ENCODE assay signal across 1 cellular context in genomic region chr10:84497978-84498377, GRCh38.
A peak's percentile ranks its signal among the peaks of the same experiment; 100 is the strongest.
TF ChIP-seq lines count a peak whose summit lies in the region.

No MANE protein-coding gene starts in this region.

TF ChIP-seq in HepG2, 621 proteins besides CTCF, POLR2A, EP300 and RAD21 (continued from another document and continues in another):
- TF ChIP-seq, protein P1, sequence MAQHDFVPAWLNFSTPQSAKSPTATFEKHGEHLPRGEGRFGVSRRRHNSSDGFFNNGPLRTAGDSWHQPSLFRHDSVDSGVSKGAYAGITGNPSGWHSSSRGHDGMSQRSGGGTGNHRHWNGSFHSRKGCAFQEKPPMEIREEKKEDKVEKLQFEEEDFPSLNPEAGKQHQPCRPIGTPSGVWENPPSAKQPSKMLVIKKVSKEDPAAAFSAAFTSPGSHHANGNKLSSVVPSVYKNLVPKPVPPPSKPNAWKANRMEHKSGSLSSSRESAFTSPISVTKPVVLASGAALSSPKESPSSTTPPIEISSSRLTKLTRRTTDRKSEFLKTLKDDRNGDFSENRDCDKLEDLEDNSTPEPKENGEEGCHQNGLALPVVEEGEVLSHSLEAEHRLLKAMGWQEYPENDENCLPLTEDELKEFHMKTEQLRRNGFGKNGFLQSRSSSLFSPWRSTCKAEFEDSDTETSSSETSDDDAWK (CRISPR knock-in tag; IDR thresholded peaks at IDR 0.05): no peak
- no peak for TF ChIP-seq ZNF691 (CRISPR knock-in tag; IDR thresholded peaks at IDR 0.05; ENCODE audit: borderline replicate concordance, low read depth)
- TF ChIP-seq ZSCAN25 (CRISPR knock-in tag; IDR thresholded peaks at IDR 0.05): no peak
- TF ChIP-seq, protein P2, sequence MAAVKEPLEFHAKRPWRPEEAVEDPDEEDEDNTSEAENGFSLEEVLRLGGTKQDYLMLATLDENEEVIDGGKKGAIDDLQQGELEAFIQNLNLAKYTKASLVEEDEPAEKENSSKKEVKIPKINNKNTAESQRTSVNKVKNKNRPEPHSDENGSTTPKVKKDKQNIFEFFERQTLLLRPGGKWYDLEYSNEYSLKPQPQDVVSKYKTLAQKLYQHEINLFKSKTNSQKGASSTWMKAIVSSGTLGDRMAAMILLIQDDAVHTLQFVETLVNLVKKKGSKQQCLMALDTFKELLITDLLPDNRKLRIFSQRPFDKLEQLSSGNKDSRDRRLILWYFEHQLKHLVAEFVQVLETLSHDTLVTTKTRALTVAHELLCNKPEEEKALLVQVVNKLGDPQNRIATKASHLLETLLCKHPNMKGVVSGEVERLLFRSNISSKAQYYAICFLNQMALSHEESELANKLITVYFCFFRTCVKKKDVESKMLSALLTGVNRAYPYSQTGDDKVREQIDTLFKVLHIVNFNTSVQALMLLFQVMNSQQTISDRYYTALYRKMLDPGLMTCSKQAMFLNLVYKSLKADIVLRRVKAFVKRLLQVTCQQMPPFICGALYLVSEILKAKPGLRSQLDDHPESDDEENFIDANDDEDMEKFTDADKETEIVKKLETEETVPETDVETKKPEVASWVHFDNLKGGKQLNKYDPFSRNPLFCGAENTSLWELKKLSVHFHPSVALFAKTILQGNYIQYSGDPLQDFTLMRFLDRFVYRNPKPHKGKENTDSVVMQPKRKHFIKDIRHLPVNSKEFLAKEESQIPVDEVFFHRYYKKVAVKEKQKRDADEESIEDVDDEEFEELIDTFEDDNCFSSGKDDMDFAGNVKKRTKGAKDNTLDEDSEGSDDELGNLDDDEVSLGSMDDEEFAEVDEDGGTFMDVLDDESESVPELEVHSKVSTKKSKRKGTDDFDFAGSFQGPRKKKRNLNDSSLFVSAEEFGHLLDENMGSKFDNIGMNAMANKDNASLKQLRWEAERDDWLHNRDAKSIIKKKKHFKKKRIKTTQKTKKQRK (IDR thresholded peaks at IDR 0.05; ENCODE audit: low read length): no peak
- no peak for TF ChIP-seq TAF15 (IDR thresholded peaks at IDR 0.05; ENCODE audit: low read depth, low read length, poor library complexity, severe bottlenecking)
- no peak for TF ChIP-seq NKX3-1 (CRISPR knock-in tag; IDR thresholded peaks at IDR 0.05)
- TF ChIP-seq ZNF552 (CRISPR knock-in tag; IDR thresholded peaks at IDR 0.05; ENCODE audit: borderline replicate concordance): no peak
- TF ChIP-seq RFX3 (CRISPR knock-in tag; IDR thresholded peaks at IDR 0.05): no peak
- TF ChIP-seq ZNF747 (CRISPR knock-in tag; IDR thresholded peaks at IDR 0.05; ENCODE audit: borderline replicate concordance): no peak
- TF ChIP-seq, protein P3, sequence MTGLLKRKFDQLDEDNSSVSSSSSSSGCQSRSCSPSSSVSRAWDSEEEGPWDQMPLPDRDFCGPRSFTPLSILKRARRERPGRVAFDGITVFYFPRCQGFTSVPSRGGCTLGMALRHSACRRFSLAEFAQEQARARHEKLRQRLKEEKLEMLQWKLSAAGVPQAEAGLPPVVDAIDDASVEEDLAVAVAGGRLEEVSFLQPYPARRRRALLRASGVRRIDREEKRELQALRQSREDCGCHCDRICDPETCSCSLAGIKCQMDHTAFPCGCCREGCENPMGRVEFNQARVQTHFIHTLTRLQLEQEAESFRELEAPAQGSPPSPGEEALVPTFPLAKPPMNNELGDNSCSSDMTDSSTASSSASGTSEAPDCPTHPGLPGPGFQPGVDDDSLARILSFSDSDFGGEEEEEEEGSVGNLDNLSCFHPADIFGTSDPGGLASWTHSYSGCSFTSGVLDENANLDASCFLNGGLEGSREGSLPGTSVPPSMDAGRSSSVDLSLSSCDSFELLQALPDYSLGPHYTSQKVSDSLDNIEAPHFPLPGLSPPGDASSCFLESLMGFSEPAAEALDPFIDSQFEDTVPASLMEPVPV (CRISPR knock-in tag; IDR thresholded peaks at IDR 0.05): no peak
- no peak for TF ChIP-seq ZNF501 (CRISPR knock-in tag; IDR thresholded peaks at IDR 0.05)
- no peak for TF ChIP-seq CC2D1A (CRISPR knock-in tag; IDR thresholded peaks at IDR 0.05)
- TF ChIP-seq ZNF224 (CRISPR knock-in tag; IDR thresholded peaks at IDR 0.05): no peak
- no peak for TF ChIP-seq ZSCAN30 (CRISPR knock-in tag; IDR thresholded peaks at IDR 0.05)
- TF ChIP-seq ZNF572 (CRISPR knock-in tag; IDR thresholded peaks at IDR 0.05): no peak
- no peak for TF ChIP-seq ZNF382 (CRISPR knock-in tag; IDR thresholded peaks at IDR 0.05; ENCODE audit: borderline replicate concordance)
- TF ChIP-seq ZEB1 (IDR thresholded peaks at IDR 0.05; ENCODE audit: insufficient replicate concordance, low read depth): no peak
- no peak for TF ChIP-seq MEIS1 (CRISPR knock-in tag; IDR thresholded peaks at IDR 0.05; ENCODE audit: borderline replicate concordance)
- TF ChIP-seq AGO2 (optimal IDR thresholded peaks at IDR 0.05; ENCODE audit: low read depth, low read length): no peak
- peak; percentile 94 for TF ChIP-seq NCOA2 (CRISPR knock-in tag; IDR thresholded peaks at IDR 0.05)
- TF ChIP-seq ZNF292 (CRISPR knock-in tag; IDR thresholded peaks at IDR 0.05; ENCODE audit: borderline replicate concordance, low read depth): no peak
- peak; percentile 72 for TF ChIP-seq HNF4A (CRISPR knock-in tag; IDR thresholded peaks at IDR 0.05)
- no peak for TF ChIP-seq ZMAT5 (CRISPR knock-in tag; IDR thresholded peaks at IDR 0.05; ENCODE audit: borderline replicate concordance, low read depth)
- TF ChIP-seq ZNF17 (CRISPR knock-in tag; IDR thresholded peaks at IDR 0.05): no peak
- no peak for TF ChIP-seq SP5 (CRISPR knock-in tag; IDR thresholded peaks at IDR 0.05; ENCODE audit: borderline replicate concordance, low read depth)
- TF ChIP-seq FOXC1 (CRISPR knock-in tag; IDR thresholded peaks at IDR 0.05; ENCODE audit: borderline replicate concordance): no peak
- no peak for TF ChIP-seq ZNF883 (CRISPR knock-in tag; IDR thresholded peaks at IDR 0.05; ENCODE audit: not compliant biosample characterization)
- TF ChIP-seq PBX3 (CRISPR knock-in tag; IDR thresholded peaks at IDR 0.05; ENCODE audit: borderline replicate concordance): no peak
- TF ChIP-seq SIX4 (CRISPR knock-in tag; IDR thresholded peaks at IDR 0.05): no peak; the same call in 1 of the 2 replicates
- TF ChIP-seq PCBP1 (IDR thresholded peaks at IDR 0.05; ENCODE audit: borderline replicate concordance, low read depth, low read length): no peak
- no peak for TF ChIP-seq MAFK (conservative IDR thresholded peaks at IDR 0.05 in 1 of 2, IDR thresholded peaks at IDR 0.05 in 1 of 2; ENCODE audit: low read length in 2 of 2)
- no peak for TF ChIP-seq ZNF431 (CRISPR knock-in tag; IDR thresholded peaks at IDR 0.05; ENCODE audit: borderline replicate concordance, low read depth)
- TF ChIP-seq ZNF441 (CRISPR knock-in tag; IDR thresholded peaks at IDR 0.05; ENCODE audit: borderline replicate concordance): no peak
- TF ChIP-seq ZNF10 (CRISPR knock-in tag; IDR thresholded peaks at IDR 0.05; ENCODE audit: borderline replicate concordance, low read depth): no peak
- TF ChIP-seq GPN1 (CRISPR knock-in tag; IDR thresholded peaks at IDR 0.05; ENCODE audit: borderline replicate concordance): no peak
- TF ChIP-seq MEIS2 (CRISPR knock-in tag; IDR thresholded peaks at IDR 0.05): no peak
- TF ChIP-seq ASH2L (IDR thresholded peaks at IDR 0.05; ENCODE audit: insufficient read length, low read depth, low read length): no peak
- TF ChIP-seq, protein P4, sequence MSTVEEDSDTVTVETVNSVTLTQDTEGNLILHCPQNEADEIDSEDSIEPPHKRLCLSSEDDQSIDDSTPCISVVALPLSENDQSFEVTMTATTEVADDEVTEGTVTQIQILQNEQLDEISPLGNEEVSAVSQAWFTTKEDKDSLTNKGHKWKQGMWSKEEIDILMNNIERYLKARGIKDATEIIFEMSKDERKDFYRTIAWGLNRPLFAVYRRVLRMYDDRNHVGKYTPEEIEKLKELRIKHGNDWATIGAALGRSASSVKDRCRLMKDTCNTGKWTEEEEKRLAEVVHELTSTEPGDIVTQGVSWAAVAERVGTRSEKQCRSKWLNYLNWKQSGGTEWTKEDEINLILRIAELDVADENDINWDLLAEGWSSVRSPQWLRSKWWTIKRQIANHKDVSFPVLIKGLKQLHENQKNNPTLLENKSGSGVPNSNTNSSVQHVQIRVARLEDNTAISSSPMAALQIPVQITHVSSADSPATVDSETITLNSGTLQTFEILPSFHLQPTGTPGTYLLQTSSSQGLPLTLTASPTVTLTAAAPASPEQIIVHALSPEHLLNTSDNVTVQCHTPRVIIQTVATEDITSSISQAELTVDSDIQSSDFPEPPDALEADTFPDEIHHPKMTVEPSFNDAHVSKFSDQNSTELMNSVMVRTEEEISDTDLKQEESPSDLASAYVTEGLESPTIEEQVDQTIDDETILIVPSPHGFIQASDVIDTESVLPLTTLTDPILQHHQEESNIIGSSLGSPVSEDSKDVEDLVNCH (CRISPR knock-in tag; IDR thresholded peaks at IDR 0.05): no peak
- no peak for TF ChIP-seq SALL2 (CRISPR knock-in tag; IDR thresholded peaks at IDR 0.05)
- no peak for TF ChIP-seq RELA (CRISPR knock-in tag; IDR thresholded peaks at IDR 0.05)
- no peak for TF ChIP-seq GABPB1 (CRISPR knock-in tag; IDR thresholded peaks at IDR 0.05)
- TF ChIP-seq JARID2 (CRISPR knock-in tag; IDR thresholded peaks at IDR 0.05; ENCODE audit: insufficient replicate concordance): no peak
- no peak for TF ChIP-seq ZBTB3 (CRISPR knock-in tag; IDR thresholded peaks at IDR 0.05; ENCODE audit: borderline replicate concordance, low read depth)
- TF ChIP-seq SRF (IDR thresholded peaks at IDR 0.05; ENCODE audit: low read depth, low read length): no peak
- no peak for TF ChIP-seq ZSCAN29 (CRISPR knock-in tag; conservative IDR thresholded peaks at IDR 0.05)
- no peak for TF ChIP-seq EED (CRISPR knock-in tag; IDR thresholded peaks at IDR 0.05)
- no peak for TF ChIP-seq NR1H2 (CRISPR knock-in tag; IDR thresholded peaks at IDR 0.05; ENCODE audit: borderline replicate concordance, low read depth)
- TF ChIP-seq SOX5 (CRISPR knock-in tag; IDR thresholded peaks at IDR 0.05; ENCODE audit: borderline replicate concordance): peak; percentile 74; the same call in 1 of the 2 replicates
- TF ChIP-seq HDAC6 (IDR thresholded peaks at IDR 0.05; ENCODE audit: low read depth, low read length): no peak
- no peak for TF ChIP-seq MAFG (CRISPR knock-in tag; IDR thresholded peaks at IDR 0.05)
- no peak for TF ChIP-seq ZNF317 (CRISPR knock-in tag; IDR thresholded peaks at IDR 0.05)
- TF ChIP-seq RARG (CRISPR knock-in tag; IDR thresholded peaks at IDR 0.05; ENCODE audit: low read depth): no peak
- no peak for TF ChIP-seq REPIN1 (CRISPR knock-in tag; IDR thresholded peaks at IDR 0.05; ENCODE audit: borderline replicate concordance, low read depth)
- no peak for TF ChIP-seq SALL1 (CRISPR knock-in tag; IDR thresholded peaks at IDR 0.05)
- TF ChIP-seq ZNF530 (CRISPR knock-in tag; IDR thresholded peaks at IDR 0.05; ENCODE audit: low read depth): no peak
- no peak for TF ChIP-seq RFX1 (IDR thresholded peaks at IDR 0.05)
- no peak for TF ChIP-seq ZNF749 (CRISPR knock-in tag; IDR thresholded peaks at IDR 0.05; ENCODE audit: borderline replicate concordance)
- TF ChIP-seq PAWR (CRISPR knock-in tag; IDR thresholded peaks at IDR 0.05; ENCODE audit: borderline replicate concordance): no peak
- no peak for TF ChIP-seq ZNF24 (IDR thresholded peaks at IDR 0.05)
- TF ChIP-seq, protein P5, sequence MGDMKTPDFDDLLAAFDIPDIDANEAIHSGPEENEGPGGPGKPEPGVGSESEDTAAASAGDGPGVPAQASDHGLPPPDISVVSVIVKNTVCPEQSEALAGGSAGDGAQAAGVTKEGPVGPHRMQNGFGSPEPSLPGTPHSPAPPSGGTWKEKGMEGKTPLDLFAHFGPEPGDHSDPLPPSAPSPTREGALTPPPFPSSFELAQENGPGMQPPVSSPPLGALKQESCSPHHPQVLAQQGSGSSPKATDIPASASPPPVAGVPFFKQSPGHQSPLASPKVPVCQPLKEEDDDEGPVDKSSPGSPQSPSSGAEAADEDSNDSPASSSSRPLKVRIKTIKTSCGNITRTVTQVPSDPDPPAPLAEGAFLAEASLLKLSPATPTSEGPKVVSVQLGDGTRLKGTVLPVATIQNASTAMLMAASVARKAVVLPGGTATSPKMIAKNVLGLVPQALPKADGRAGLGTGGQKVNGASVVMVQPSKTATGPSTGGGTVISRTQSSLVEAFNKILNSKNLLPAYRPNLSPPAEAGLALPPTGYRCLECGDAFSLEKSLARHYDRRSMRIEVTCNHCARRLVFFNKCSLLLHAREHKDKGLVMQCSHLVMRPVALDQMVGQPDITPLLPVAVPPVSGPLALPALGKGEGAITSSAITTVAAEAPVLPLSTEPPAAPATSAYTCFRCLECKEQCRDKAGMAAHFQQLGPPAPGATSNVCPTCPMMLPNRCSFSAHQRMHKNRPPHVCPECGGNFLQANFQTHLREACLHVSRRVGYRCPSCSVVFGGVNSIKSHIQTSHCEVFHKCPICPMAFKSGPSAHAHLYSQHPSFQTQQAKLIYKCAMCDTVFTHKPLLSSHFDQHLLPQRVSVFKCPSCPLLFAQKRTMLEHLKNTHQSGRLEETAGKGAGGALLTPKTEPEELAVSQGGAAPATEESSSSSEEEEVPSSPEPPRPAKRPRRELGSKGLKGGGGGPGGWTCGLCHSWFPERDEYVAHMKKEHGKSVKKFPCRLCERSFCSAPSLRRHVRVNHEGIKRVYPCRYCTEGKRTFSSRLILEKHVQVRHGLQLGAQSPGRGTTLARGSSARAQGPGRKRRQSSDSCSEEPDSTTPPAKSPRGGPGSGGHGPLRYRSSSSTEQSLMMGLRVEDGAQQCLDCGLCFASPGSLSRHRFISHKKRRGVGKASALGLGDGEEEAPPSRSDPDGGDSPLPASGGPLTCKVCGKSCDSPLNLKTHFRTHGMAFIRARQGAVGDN (CRISPR knock-in tag; IDR thresholded peaks at IDR 0.05): no peak
